1 cellular context compared by ENCODE assay signal in the genomic region with DNA sequence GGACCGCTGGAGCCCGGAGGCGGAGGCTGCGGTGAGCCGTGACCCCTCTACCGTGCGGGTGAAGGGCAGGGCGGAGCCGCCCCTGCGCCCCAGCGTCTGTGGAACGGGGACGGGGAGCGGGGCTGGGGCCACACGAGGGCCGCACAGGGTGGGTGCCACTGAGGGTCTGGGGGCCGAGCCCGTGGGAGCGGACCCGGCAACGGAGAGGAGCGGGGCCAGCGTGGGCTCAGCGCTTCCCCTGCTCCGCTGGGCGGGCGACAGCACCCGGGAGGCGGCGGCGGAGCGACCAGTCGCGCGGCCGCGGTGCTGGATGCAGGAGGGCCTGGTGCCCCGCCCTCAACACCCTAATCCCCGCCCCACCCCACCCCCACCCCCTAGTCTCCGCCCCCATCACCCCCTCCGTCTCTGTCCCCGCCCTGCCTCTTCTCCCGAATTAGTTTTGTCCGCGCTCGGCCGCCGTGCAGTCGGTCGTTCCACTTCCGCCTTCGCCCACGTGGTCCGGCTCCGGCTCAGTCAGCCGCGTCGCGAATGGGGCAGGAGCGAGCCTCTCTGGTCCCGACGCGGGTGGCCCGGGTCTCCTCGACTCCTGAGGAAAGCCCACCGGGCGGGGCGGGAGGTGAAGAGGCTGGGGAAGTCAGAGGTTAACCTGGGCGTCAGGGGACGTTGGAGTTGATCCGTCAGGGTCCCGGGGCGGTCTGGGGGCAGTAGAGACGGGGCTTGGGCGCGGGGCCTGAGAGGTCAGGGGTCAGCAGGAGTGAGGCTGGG.
TF ChIP-seq lines count a peak whose summit lies in the region.

A gene (plus strand): TSS at position 512 of the 765 bp plus-strand sequence. CDS start 447 bp downstream, outside the sequence.

TF ChIP-seq in HepG2, 621 proteins besides CTCF, POLR2A, EP300 and RAD21 (continued from another document and continues in another):
- TF ChIP-seq CCAR2 (optimal IDR thresholded peaks at IDR 0.05; ENCODE audit: low read depth, low read length) (no peak), ZNF143 (CRISPR knock-in tag; IDR thresholded peaks at IDR 0.05) (peak; percentile 44; the same call in 1 of the 2 replicates), ZMYM4 (CRISPR knock-in tag; IDR thresholded peaks at IDR 0.05) (peak; percentile 82), CEBPB (IDR thresholded peaks at IDR 0.05; ENCODE audit: borderline replicate concordance, low read depth, low read length) (no peak), SOX6 (IDR thresholded peaks at IDR 0.05) (no peak), SOX6 (CRISPR knock-in tag; IDR thresholded peaks at IDR 0.05) (peak; percentile 68), ZNF430 (CRISPR knock-in tag; IDR thresholded peaks at IDR 0.05) (no peak), SP1 (IDR thresholded peaks at IDR 0.05) (no peak), SP1 (CRISPR knock-in tag; IDR thresholded peaks at IDR 0.05) (peak; percentile 73), SOX13 (IDR thresholded peaks at IDR 0.05) (no peak; the same call in 1 of the 2 replicates), SOX13 (CRISPR knock-in tag; conservative IDR thresholded peaks at IDR 0.05 in 1 of 2, IDR thresholded peaks at IDR 0.05 in 1 of 2) (no peak; a peak in 1 of 4 replicates), ZNF317 (CRISPR knock-in tag; IDR thresholded peaks at IDR 0.05) (peak; percentile 73), ZSCAN31 (CRISPR knock-in tag; IDR thresholded peaks at IDR 0.05; ENCODE audit: low read depth) (0 out of 2 replicates have a peak, but pooled peaks have one; percentile 35), HNF4G (IDR thresholded peaks at IDR 0.05; ENCODE audit: borderline replicate concordance, low read depth, low read length) (no peak), HNF4G (CRISPR knock-in tag; IDR thresholded peaks at IDR 0.05; ENCODE audit: borderline replicate concordance, low read depth) (no peak), RARG (CRISPR knock-in tag; IDR thresholded peaks at IDR 0.05; ENCODE audit: low read depth) (no peak), FOXJ3 (CRISPR knock-in tag; IDR thresholded peaks at IDR 0.05; ENCODE audit: borderline replicate concordance) (no peak), IRX3 (CRISPR knock-in tag; IDR thresholded peaks at IDR 0.05; ENCODE audit: borderline replicate concordance, low read depth) (no peak), ZNF337 (CRISPR knock-in tag; IDR thresholded peaks at IDR 0.05; ENCODE audit: borderline replicate concordance, low read depth) (no peak), MTF1 (CRISPR knock-in tag; IDR thresholded peaks at IDR 0.05) (no peak), FOXA1 (IDR thresholded peaks at IDR 0.05) (no peak), FOXA1 (CRISPR knock-in tag; IDR thresholded peaks at IDR 0.05) (no peak), SPEN (CRISPR knock-in tag; IDR thresholded peaks at IDR 0.05; ENCODE audit: low read depth) (peak; percentile 60), MATR3 (CRISPR knock-in tag; IDR thresholded peaks at IDR 0.05) (no peak), CCDC6 (CRISPR knock-in tag; IDR thresholded peaks at IDR 0.05) (peak; percentile 77; the same call in 1 of the 2 replicates), MAZ (IDR thresholded peaks at IDR 0.05; ENCODE audit: borderline replicate concordance, low read depth, low read length) (0 out of 2 replicates have a peak, but pooled peaks have one; percentile 21), MAZ (CRISPR knock-in tag; IDR thresholded peaks at IDR 0.05; ENCODE audit: low read depth) (peak; percentile 96), NFYB (CRISPR knock-in tag; IDR thresholded peaks at IDR 0.05) (no peak; the same call in 1 of the 2 replicates), TCF7 (IDR thresholded peaks at IDR 0.05; ENCODE audit: low read depth) (no peak)
- TF ChIP-seq, protein P1, sequence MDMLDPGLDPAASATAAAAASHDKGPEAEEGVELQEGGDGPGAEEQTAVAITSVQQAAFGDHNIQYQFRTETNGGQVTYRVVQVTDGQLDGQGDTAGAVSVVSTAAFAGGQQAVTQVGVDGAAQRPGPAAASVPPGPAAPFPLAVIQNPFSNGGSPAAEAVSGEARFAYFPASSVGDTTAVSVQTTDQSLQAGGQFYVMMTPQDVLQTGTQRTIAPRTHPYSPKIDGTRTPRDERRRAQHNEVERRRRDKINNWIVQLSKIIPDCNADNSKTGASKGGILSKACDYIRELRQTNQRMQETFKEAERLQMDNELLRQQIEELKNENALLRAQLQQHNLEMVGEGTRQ (IDR thresholded peaks at IDR 0.05; ENCODE audit: low read depth, low read length) = peak; percentile 72; the same call in 1 of the 2 replicates
- TF ChIP-seq, protein P1 (CRISPR knock-in tag; IDR thresholded peaks at IDR 0.05; ENCODE audit: borderline replicate concordance) = peak; percentile 85; the same call in 1 of the 2 replicates
- TF ChIP-seq, protein P2, sequence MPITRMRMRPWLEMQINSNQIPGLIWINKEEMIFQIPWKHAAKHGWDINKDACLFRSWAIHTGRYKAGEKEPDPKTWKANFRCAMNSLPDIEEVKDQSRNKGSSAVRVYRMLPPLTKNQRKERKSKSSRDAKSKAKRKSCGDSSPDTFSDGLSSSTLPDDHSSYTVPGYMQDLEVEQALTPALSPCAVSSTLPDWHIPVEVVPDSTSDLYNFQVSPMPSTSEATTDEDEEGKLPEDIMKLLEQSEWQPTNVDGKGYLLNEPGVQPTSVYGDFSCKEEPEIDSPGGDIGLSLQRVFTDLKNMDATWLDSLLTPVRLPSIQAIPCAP (CRISPR knock-in tag; IDR thresholded peaks at IDR 0.05; ENCODE audit: low read depth) = no peak
- TF ChIP-seq, protein P3, sequence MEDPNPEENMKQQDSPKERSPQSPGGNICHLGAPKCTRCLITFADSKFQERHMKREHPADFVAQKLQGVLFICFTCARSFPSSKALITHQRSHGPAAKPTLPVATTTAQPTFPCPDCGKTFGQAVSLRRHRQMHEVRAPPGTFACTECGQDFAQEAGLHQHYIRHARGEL (CRISPR knock-in tag; IDR thresholded peaks at IDR 0.05) = 0 out of 2 replicates have a peak, but pooled peaks have one; percentile 53
- TF ChIP-seq, protein P4, sequence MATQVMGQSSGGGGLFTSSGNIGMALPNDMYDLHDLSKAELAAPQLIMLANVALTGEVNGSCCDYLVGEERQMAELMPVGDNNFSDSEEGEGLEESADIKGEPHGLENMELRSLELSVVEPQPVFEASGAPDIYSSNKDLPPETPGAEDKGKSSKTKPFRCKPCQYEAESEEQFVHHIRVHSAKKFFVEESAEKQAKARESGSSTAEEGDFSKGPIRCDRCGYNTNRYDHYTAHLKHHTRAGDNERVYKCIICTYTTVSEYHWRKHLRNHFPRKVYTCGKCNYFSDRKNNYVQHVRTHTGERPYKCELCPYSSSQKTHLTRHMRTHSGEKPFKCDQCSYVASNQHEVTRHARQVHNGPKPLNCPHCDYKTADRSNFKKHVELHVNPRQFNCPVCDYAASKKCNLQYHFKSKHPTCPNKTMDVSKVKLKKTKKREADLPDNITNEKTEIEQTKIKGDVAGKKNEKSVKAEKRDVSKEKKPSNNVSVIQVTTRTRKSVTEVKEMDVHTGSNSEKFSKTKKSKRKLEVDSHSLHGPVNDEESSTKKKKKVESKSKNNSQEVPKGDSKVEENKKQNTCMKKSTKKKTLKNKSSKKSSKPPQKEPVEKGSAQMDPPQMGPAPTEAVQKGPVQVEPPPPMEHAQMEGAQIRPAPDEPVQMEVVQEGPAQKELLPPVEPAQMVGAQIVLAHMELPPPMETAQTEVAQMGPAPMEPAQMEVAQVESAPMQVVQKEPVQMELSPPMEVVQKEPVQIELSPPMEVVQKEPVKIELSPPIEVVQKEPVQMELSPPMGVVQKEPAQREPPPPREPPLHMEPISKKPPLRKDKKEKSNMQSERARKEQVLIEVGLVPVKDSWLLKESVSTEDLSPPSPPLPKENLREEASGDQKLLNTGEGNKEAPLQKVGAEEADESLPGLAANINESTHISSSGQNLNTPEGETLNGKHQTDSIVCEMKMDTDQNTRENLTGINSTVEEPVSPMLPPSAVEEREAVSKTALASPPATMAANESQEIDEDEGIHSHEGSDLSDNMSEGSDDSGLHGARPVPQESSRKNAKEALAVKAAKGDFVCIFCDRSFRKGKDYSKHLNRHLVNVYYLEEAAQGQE (IDR thresholded peaks at IDR 0.05; ENCODE audit: borderline replicate concordance in 1 of 2, low read depth in 1 of 2, low read length in 2 of 2) = peak in 1 of 2 experiments; percentile 34; a peak in 1 of 4 replicates
- TF ChIP-seq, protein P5, sequence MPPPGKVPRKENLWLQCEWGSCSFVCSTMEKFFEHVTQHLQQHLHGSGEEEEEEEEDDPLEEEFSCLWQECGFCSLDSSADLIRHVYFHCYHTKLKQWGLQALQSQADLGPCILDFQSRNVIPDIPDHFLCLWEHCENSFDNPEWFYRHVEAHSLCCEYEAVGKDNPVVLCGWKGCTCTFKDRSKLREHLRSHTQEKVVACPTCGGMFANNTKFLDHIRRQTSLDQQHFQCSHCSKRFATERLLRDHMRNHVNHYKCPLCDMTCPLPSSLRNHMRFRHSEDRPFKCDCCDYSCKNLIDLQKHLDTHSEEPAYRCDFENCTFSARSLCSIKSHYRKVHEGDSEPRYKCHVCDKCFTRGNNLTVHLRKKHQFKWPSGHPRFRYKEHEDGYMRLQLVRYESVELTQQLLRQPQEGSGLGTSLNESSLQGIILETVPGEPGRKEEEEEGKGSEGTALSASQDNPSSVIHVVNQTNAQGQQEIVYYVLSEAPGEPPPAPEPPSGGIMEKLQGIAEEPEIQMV (CRISPR knock-in tag; IDR thresholded peaks at IDR 0.05; ENCODE audit: low read depth) = no peak
- TF ChIP-seq, protein P6, sequence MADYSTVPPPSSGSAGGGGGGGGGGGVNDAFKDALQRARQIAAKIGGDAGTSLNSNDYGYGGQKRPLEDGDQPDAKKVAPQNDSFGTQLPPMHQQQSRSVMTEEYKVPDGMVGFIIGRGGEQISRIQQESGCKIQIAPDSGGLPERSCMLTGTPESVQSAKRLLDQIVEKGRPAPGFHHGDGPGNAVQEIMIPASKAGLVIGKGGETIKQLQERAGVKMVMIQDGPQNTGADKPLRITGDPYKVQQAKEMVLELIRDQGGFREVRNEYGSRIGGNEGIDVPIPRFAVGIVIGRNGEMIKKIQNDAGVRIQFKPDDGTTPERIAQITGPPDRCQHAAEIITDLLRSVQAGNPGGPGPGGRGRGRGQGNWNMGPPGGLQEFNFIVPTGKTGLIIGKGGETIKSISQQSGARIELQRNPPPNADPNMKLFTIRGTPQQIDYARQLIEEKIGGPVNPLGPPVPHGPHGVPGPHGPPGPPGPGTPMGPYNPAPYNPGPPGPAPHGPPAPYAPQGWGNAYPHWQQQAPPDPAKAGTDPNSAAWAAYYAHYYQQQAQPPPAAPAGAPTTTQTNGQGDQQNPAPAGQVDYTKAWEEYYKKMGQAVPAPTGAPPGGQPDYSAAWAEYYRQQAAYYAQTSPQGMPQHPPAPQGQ (CRISPR knock-in tag; IDR thresholded peaks at IDR 0.05; ENCODE audit: borderline replicate concordance) = no peak
- TF ChIP-seq, protein P7, sequence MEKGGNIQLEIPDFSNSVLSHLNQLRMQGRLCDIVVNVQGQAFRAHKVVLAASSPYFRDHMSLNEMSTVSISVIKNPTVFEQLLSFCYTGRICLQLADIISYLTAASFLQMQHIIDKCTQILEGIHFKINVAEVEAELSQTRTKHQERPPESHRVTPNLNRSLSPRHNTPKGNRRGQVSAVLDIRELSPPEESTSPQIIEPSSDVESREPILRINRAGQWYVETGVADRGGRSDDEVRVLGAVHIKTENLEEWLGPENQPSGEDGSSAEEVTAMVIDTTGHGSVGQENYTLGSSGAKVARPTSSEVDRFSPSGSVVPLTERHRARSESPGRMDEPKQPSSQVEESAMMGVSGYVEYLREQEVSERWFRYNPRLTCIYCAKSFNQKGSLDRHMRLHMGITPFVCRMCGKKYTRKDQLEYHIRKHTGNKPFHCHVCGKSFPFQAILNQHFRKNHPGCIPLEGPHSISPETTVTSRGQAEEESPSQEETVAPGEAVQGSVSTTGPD (CRISPR knock-in tag; IDR thresholded peaks at IDR 0.05) = no peak
- TF ChIP-seq, protein P8, sequence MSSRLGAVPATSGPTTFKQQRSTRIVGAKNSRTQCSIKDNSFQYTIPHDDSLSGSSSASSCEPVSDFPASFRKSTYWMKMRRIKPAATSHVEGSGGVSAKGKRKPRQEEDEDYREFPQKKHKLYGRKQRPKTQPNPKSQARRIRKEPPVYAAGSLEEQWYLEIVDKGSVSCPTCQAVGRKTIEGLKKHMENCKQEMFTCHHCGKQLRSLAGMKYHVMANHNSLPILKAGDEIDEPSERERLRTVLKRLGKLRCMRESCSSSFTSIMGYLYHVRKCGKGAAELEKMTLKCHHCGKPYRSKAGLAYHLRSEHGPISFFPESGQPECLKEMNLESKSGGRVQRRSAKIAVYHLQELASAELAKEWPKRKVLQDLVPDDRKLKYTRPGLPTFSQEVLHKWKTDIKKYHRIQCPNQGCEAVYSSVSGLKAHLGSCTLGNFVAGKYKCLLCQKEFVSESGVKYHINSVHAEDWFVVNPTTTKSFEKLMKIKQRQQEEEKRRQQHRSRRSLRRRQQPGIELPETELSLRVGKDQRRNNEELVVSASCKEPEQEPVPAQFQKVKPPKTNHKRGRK (CRISPR knock-in tag; IDR thresholded peaks at IDR 0.05) = no peak
- TF ChIP-seq, protein P9, sequence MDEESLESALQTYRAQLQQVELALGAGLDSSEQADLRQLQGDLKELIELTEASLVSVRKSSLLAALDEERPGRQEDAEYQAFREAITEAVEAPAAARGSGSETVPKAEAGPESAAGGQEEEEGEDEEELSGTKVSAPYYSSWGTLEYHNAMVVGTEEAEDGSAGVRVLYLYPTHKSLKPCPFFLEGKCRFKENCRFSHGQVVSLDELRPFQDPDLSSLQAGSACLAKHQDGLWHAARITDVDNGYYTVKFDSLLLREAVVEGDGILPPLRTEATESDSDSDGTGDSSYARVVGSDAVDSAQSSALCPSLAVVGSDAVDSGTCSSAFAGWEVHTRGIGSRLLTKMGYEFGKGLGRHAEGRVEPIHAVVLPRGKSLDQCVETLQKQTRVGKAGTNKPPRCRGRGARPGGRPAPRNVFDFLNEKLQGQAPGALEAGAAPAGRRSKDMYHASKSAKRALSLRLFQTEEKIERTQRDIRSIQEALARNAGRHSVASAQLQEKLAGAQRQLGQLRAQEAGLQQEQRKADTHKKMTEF (CRISPR knock-in tag; IDR thresholded peaks at IDR 0.05) = peak; percentile 54
